ENCODE assay signal across 1 cellular context in the genomic region with DNA sequence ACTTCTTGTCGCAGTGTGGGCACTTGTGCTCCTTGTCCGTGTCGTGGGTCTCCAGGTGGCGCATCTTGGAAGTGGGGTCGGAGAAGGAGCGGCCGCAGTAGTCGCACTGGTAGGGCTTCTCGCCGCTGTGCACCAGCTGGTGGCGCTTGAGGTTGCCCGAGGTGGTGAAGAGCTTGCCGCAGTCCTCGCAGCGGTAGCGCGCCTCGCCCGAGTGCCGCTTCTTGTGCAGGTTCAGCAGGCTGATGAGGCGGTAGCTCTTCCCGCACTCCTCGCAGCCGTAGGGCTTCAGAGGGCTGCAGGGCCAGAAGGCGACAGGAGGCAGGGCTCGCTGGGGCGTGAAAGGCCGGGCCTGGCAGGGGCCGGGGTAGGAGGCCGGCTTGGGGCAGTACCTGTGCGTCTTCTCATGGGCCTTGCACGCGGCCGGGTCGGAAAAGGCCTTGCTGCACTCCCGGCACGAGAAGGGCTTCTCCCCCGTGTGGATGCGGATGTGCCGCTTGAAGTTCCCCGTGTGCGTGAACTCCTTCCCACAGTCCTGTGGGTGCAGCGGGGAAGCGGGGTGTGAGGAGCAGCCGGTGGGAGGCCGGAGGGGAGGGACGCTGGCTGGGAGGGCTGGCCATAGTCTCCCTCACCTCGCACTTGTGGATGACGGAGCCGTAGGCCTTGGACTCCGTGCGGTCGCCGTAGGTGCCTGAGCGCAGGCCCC.
TF ChIP-seq lines count a peak whose summit lies in the region.

No MANE protein-coding gene starts in this region.

TF ChIP-seq in HepG2, 621 proteins besides CTCF, POLR2A, EP300 and RAD21:
- TF ChIP-seq AGO2 (optimal IDR thresholded peaks at IDR 0.05; ENCODE audit: low read depth, low read length) (peak; percentile 65), ZNF772 (CRISPR knock-in tag; IDR thresholded peaks at IDR 0.05) (no peak)
- TF ChIP-seq, protein P1, sequence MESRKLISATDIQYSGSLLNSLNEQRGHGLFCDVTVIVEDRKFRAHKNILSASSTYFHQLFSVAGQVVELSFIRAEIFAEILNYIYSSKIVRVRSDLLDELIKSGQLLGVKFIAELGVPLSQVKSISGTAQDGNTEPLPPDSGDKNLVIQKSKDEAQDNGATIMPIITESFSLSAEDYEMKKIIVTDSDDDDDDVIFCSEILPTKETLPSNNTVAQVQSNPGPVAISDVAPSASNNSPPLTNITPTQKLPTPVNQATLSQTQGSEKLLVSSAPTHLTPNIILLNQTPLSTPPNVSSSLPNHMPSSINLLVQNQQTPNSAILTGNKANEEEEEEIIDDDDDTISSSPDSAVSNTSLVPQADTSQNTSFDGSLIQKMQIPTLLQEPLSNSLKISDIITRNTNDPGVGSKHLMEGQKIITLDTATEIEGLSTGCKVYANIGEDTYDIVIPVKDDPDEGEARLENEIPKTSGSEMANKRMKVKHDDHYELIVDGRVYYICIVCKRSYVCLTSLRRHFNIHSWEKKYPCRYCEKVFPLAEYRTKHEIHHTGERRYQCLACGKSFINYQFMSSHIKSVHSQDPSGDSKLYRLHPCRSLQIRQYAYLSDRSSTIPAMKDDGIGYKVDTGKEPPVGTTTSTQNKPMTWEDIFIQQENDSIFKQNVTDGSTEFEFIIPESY (CRISPR knock-in tag; IDR thresholded peaks at IDR 0.05), result 0 out of 2 replicates have a peak, but pooled peaks have one; percentile 14
TF ChIP-seq in HepG2: peak in this region for 2.
